17 cellular contexts compared by ENCODE assay signal in genomic region chr6:37482356-37483292, GRCh38. TPM values are rescaled to one million over a fixed set of nuclear protein-coding genes. Genes with fewer than 3 reads are reported as not detected.
A peak's percentile ranks its signal among the peaks of the same experiment; 100 is the strongest.
DNase-seq lines count a peak whose midpoint lies in the region; ATAC-seq, FAIRE-seq and TF ChIP-seq lines count a peak whose summit lies in the region.
"Had no signal": no experiment of that assay in that cellular context is flagged by ENCODE, and none has a peak within 500 bp of the region (broad histone marks: within the 10 kb centered on the region; RNA-seq: fewer than 3 reads in every experiment).

No MANE protein-coding gene starts in this region.

- no peak overlapping the region for H3K9ac ChIP-seq in endodermal cell (ENCODE audit: extremely low read depth, low read length, poor library complexity, severe bottlenecking)

- H3K4me3 ChIP-seq in right atrium auricular region (no peak overlapping the region), endodermal cell (ENCODE audit: low read length) (no peak overlapping the region)
- H3K4me3 ChIP-seq: sigmoid colon, upper lobe of left lung had no signal

- H3K4me3 Mint-ChIP-seq in endodermal cell, result no peak overlapping the region
- peak overlapping the region; percentile 7 for H3K4me3 Mint-ChIP-seq in type B pancreatic cell

- DNase-seq in right atrium auricular region (ENCODE audit: low spot score), result no peak
- DNase-seq in Right ventricle myocardium superior, result no peak
- DNase-seq in NCI-H2227 treated with DMSO at 0.1 percent for 48 hours (lab: John Stamatoyannopoulos, UW), result peak; percentile 60
- DNase-seq in endodermal cell, result peak; percentile 32
- DNase-seq in type B pancreatic cell (ENCODE audit: extremely low spot score, unreplicated experiment), result no peak
- DNase-seq in NK-92 (lab: John Stamatoyannopoulos, UW; ENCODE audit: unreplicated experiment), result no peak
- DNase-seq in GM13976 (ENCODE audit: low spot score), result no peak
- no peak for DNase-seq in RCC 7860 (ENCODE audit: low spot score)
- DNase-seq: H7; NCI-H226; sigmoid colon; stimulated activated CD4-positive, alpha-beta T cell treated with anti-CD3 and anti-CD28 coated beads, Interleukin-2, amount 100 ng/mL, for 48 hours; stimulated activated CD8-positive, alpha-beta memory T cell treated with anti-CD3 and anti-CD28 coated beads, Interleukin-4, amount 100 ng/mL, for 48 hours; SW 1271; upper lobe of left lung had no signal

- H3K27me3 Mint-ChIP-seq in endodermal cell (ENCODE audit: insufficient read depth), result no peaks in the 10 kb centered on the region
- H3K27me3 Mint-ChIP-seq in type B pancreatic cell, result no peaks in the 10 kb centered on the region

- in situ Hi-C loops in GM13976 (cut with MboI; ENCODE audit: low sequenced_read_pairs, unreplicated experiment), result loop anchor here (10.0 to 25.0 kb wide), 2 partner anchors 92 to 205 kb away; partner anchors contain the start of gene MDGA1

- H3K9me3 ChIP-seq in right atrium auricular region (no peaks in the 10 kb centered on the region), endodermal cell (ENCODE audit: control insufficient read depth, low read length) (no peaks in the 10 kb centered on the region)
- H3K9me3 ChIP-seq: sigmoid colon, upper lobe of left lung had no signal

- WGBS in endodermal cell (ENCODE audit: insufficient coverage in 1 of 2, insufficient read length in 1 of 2), 2 experiments, result 90 to 95% methylated on average over 14 to 18 of the region's 18 CpGs

- ATAC-seq in Right ventricle myocardium superior (ENCODE audit: poor library complexity), result no peak

- H3K27me3 ChIP-seq in right atrium auricular region, result no peaks in the 10 kb centered on the region
- H3K27me3 ChIP-seq in endodermal cell (ENCODE audit: control insufficient read depth, insufficient read depth, low read length, poor library complexity, severe bottlenecking), result no peaks in the 10 kb centered on the region
- H3K27me3 ChIP-seq: foreskin keratinocyte, sigmoid colon, upper lobe of left lung had no signal

- H3K36me3 ChIP-seq in right atrium auricular region, result peaks cover 34% of the 10 kb centered on the region
- H3K36me3 ChIP-seq in endodermal cell (ENCODE audit: control insufficient read depth, insufficient read depth, low read length), result peaks cover 42% of the 10 kb centered on the region

- H3K27ac Mint-ChIP-seq in endodermal cell (peak overlapping the region; percentile 58), type B pancreatic cell (peak overlapping the region; percentile 71)

- peaks cover 0 to 35% of the 10 kb centered on the region in 2 donors for H3K4me1 ChIP-seq in right atrium auricular region
- peaks cover 25% of the 10 kb centered on the region for H3K4me1 ChIP-seq in endodermal cell (ENCODE audit: control insufficient read depth, insufficient read depth, low read length)
- H3K4me1 ChIP-seq: foreskin keratinocyte had no signal

- no peaks in the 10 kb centered on the region for H3K9me3 Mint-ChIP-seq in endodermal cell
- no peaks in the 10 kb centered on the region for H3K9me3 Mint-ChIP-seq in type B pancreatic cell

- no peak for TF ChIP-seq CTCF in right atrium auricular region (IDR thresholded peaks at IDR 0.05)
- TF ChIP-seq CTCF in endodermal cell (conservative IDR thresholded peaks at IDR 0.05), result no peak
- no peak for TF ChIP-seq CTCF in type B pancreatic cell (conservative IDR thresholded peaks at IDR 0.05)
- TF ChIP-seq CTCF in GM13976 (IDR thresholded peaks at IDR 0.05; ENCODE audit: borderline replicate concordance, control extremely low read depth, extremely low read depth, insufficient read depth, missing control alignments), result no peak

- H3K27ac ChIP-seq in right atrium auricular region (peak overlapping the region; percentile 50 to 65), endodermal cell (ENCODE audit: low read depth, low read length) (peak overlapping the region; percentile 86)
- H3K27ac ChIP-seq: foreskin keratinocyte, sigmoid colon, upper lobe of left lung had no signal

- peaks cover 27% of the 10 kb centered on the region for H3K4me1 Mint-ChIP-seq in endodermal cell
- H3K4me1 Mint-ChIP-seq in type B pancreatic cell (ENCODE audit: unreplicated experiment), result peaks cover 19% of the 10 kb centered on the region

- no peak for FAIRE-seq in RCC 7860 (lab: Jason Lieb, UNC)
- FAIRE-seq: endometrium had no signal

- peaks cover 45% of the 10 kb centered on the region for H3K36me3 Mint-ChIP-seq in endodermal cell (ENCODE audit: low read depth)
- H3K36me3 Mint-ChIP-seq in type B pancreatic cell, result peaks cover 5% of the 10 kb centered on the region

- intact Hi-C loops in Right ventricle myocardium superior (cut with DNase I), result loop anchor here (5.0 kb wide), 1 partner anchor 210 kb away; no protein-coding TSS in a partner anchor

RNA-seq across cellular contexts. Expression of gene CCDC167, which starts 17.1 kb away (rescaled TPM):
- total RNA-seq in right atrium auricular region (10 to 100 TPM; 26.1 to 39.6 TPM), Right ventricle myocardium superior (24.4 TPM), endodermal cell (10 to 100 TPM; 60.4 to 66.1 TPM), type B pancreatic cell (ENCODE audit: low replicate concordance) (28.1 and 38.3 TPM in 2 replicates)
- 65.2 TPM for polyA plus RNA-seq in endodermal cell (2013, experiment 1 of 2)
- polyA plus RNA-seq in endodermal cell (2013, experiment 2 of 2), result 71.0 TPM

RNA-seq across cellular contexts. Expression of gene CMTR1, which starts 49.6 kb away (rescaled TPM):
- total RNA-seq in right atrium auricular region, result 10 to 100 TPM; 20.4 to 21.1 TPM
- 29.0 TPM for total RNA-seq in Right ventricle myocardium superior
- total RNA-seq in endodermal cell, result 10 to 100 TPM; 62.0 to 91.6 TPM
- 42.5 TPM for polyA plus RNA-seq in endodermal cell (2013, experiment 1 of 2)
- 40.7 TPM for polyA plus RNA-seq in endodermal cell (2013, experiment 2 of 2)
- 37.8 and 53.0 TPM in 2 replicates for total RNA-seq in type B pancreatic cell (ENCODE audit: low replicate concordance)

Comparison
In these comparisons a context has a peak if more than half of its experiments do, and no peak if none do; other contexts are left out.
1. DNase-seq: peak in NCI-H2227 treated with DMSO at 0.1 percent for 48 hours (single experiment) and endodermal cell (single experiment); none in right atrium auricular region (single experiment), Right ventricle myocardium superior (single experiment), type B pancreatic cell (single experiment), NK-92 (single experiment), GM13976 (single experiment) and RCC 7860 (single experiment).